ENCODE assay signal across 15 cellular contexts in the genomic region with DNA sequence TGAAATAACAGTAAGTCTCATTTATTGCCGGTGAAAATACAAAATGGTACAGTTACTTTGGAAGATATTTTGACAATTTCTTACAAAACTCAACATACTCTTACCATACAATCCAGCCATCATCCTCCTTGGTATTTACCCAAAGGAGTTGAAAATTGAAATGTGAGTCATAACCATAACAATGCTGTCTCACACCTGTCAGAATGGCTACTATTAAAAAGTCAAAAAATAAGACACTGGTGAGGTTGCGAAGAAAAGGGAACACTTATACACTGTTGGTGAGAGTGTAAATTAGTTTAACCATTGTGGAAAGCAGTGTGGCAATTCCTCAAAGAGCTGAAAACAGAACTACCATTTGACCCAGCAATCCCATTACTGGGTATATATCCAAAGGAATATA. TPM values are rescaled to one million over a fixed set of nuclear protein-coding genes. Genes with fewer than 3 reads are reported as not detected.
A peak's percentile ranks its signal among the peaks of the same experiment; 100 is the strongest.
DNase-seq lines count a peak whose midpoint lies in the region; ATAC-seq and TF ChIP-seq lines count a peak whose summit lies in the region.
"Not testable (repeated sequence)": the region's sequence is repeated elsewhere in the genome, so short reads cannot be mapped to it uniquely, and the experiment has no call there.
"Had no signal": no experiment of that assay in that cellular context is flagged by ENCODE, and none has a peak within 500 bp of the region (broad histone marks: within the 10 kb centered on the region; RNA-seq: fewer than 3 reads in every experiment).

No MANE protein-coding gene starts in this region.

- H3K36me3 Mint-ChIP-seq in IgD-negative memory B cell (peaks cover 14% of the 10 kb centered on the region), memory B cell (peaks cover 28% of the 10 kb centered on the region)
- H3K36me3 Mint-ChIP-seq in T-cell, result not testable (repeated sequence)
- H3K36me3 Mint-ChIP-seq in activated CD8-positive, alpha-beta T cell treated with anti-CD3 and anti-CD28 coated beads for 36 hours (ENCODE audit: low read depth), result peaks cover 45% of the 10 kb centered on the region
- peaks cover 32% of the 10 kb centered on the region for H3K36me3 Mint-ChIP-seq in activated naive CD4-positive, alpha-beta T cell treated with anti-CD3 and anti-CD28 coated beads for 36 hours (ENCODE audit: low read depth)
- H3K36me3 Mint-ChIP-seq in activated naive CD8-positive, alpha-beta T cell treated with anti-CD3 and anti-CD28 coated beads, Interleukin-2, amount 50 U/mL, for 24 hours (ENCODE audit: low read depth), result peaks cover 47% of the 10 kb centered on the region
- H3K36me3 Mint-ChIP-seq in stimulated activated naive B cell treated with anti-CD40 and anti-IgM and Interleukin-4, amounts not matched to agents 10 μg/mL and 1 μg/mL and 100 μg/mL, for 72 hours, result peaks cover 45 to 70% of the 10 kb centered on the region in 2 donors

- peak overlapping the region in 3 of 4 donors; percentile 9 to 83 (median 67) for H3K4me3 Mint-ChIP-seq in IgD-negative memory B cell
- not testable (repeated sequence) for H3K4me3 Mint-ChIP-seq in T-cell; activated CD8-positive, alpha-beta T cell treated with anti-CD3 and anti-CD28 coated beads for 36 hours; activated naive CD4-positive, alpha-beta T cell treated with anti-CD3 and anti-CD28 coated beads for 36 hours; memory B cell; stimulated activated naive B cell treated with anti-CD40 and anti-IgM and Interleukin-4, amounts not matched to agents 10 μg/mL and 1 μg/mL and 100 μg/mL, for 72 hours
- peak overlapping the region; percentile 32 for H3K4me3 Mint-ChIP-seq in activated naive CD8-positive, alpha-beta T cell treated with anti-CD3 and anti-CD28 coated beads, Interleukin-2, amount 50 U/mL, for 24 hours

- intact Hi-C loops in activated CD8-positive, alpha-beta T cell treated with anti-CD3 and anti-CD28 coated beads for 36 hours (cut with micrococcal nuclease), result not testable (repeated sequence)
- intact Hi-C loops in activated naive CD4-positive, alpha-beta T cell treated with anti-CD3 and anti-CD28 coated beads for 36 hours (cut with micrococcal nuclease), result loop anchor here (2.0 kb wide), 1 partner anchor 99 kb away; the partner anchor contains the start of gene ATG3

- not testable (repeated sequence) for TF ChIP-seq CTCF in activated CD8-positive, alpha-beta T cell treated with anti-CD3 and anti-CD28 coated beads for 36 hours (IDR thresholded peaks at IDR 0.05)

- not testable (repeated sequence) for H3K9me3 Mint-ChIP-seq in IgD-negative memory B cell; T-cell; activated CD8-positive, alpha-beta T cell treated with anti-CD3 and anti-CD28 coated beads for 36 hours; activated naive CD4-positive, alpha-beta T cell treated with anti-CD3 and anti-CD28 coated beads for 36 hours; memory B cell; stimulated activated naive B cell treated with anti-CD40 and anti-IgM and Interleukin-4, amounts not matched to agents 10 μg/mL and 1 μg/mL and 100 μg/mL, for 72 hours
- peaks cover 13% of the 10 kb centered on the region for H3K9me3 Mint-ChIP-seq in activated naive CD8-positive, alpha-beta T cell treated with anti-CD3 and anti-CD28 coated beads, Interleukin-2, amount 50 U/mL, for 24 hours

- POLR2A ChIA-PET in T-cell (lab: Charles Lee); activated CD8-positive, alpha-beta T cell treated with anti-CD3 and anti-CD28 coated beads for 36 hours (lab: Charles Lee): not testable (repeated sequence)

- H3K4me1 Mint-ChIP-seq in IgD-negative memory B cell (peaks cover 55 to 72% (median 67%) of the 10 kb centered on the region in 3 donors), T-cell (peaks cover 67 to 80% (median 76%) of the 10 kb centered on the region in 3 donors), memory B cell (peaks cover 50% of the 10 kb centered on the region)
- peaks cover 71% of the 10 kb centered on the region for H3K4me1 Mint-ChIP-seq in activated CD8-positive, alpha-beta T cell treated with anti-CD3 and anti-CD28 coated beads for 36 hours (ENCODE audit: low read depth)
- H3K4me1 Mint-ChIP-seq in activated naive CD4-positive, alpha-beta T cell treated with anti-CD3 and anti-CD28 coated beads for 36 hours (ENCODE audit: low read depth), result peaks cover 68% of the 10 kb centered on the region
- H3K4me1 Mint-ChIP-seq in activated naive CD8-positive, alpha-beta T cell treated with anti-CD3 and anti-CD28 coated beads, Interleukin-2, amount 50 U/mL, for 24 hours, result peaks cover 85% of the 10 kb centered on the region
- peaks cover 45 to 74% of the 10 kb centered on the region in 2 donors for H3K4me1 Mint-ChIP-seq in stimulated activated naive B cell treated with anti-CD40 and anti-IgM and Interleukin-4, amounts not matched to agents 10 μg/mL and 1 μg/mL and 100 μg/mL, for 72 hours

- CTCF ChIA-PET in T-cell (lab: Charles Lee); activated CD8-positive, alpha-beta T cell treated with anti-CD3 and anti-CD28 coated beads for 36 hours (lab: Charles Lee); activated naive CD4-positive, alpha-beta T cell treated with anti-CD3 and anti-CD28 coated beads for 36 hours (lab: Charles Lee): not testable (repeated sequence)

- peak overlapping the region in 2 of 3 donors; percentile 67 to 92 for H3K27ac Mint-ChIP-seq in IgD-negative memory B cell
- peak overlapping the region; percentile 65 to 89 for H3K27ac Mint-ChIP-seq in T-cell
- peak overlapping the region; percentile 63 for H3K27ac Mint-ChIP-seq in activated CD8-positive, alpha-beta T cell treated with anti-CD3 and anti-CD28 coated beads for 36 hours
- H3K27ac Mint-ChIP-seq in activated naive CD4-positive, alpha-beta T cell treated with anti-CD3 and anti-CD28 coated beads for 36 hours, result peak overlapping the region; percentile 79
- H3K27ac Mint-ChIP-seq in activated naive CD8-positive, alpha-beta T cell treated with anti-CD3 and anti-CD28 coated beads, Interleukin-2, amount 50 U/mL, for 24 hours, result peak overlapping the region; percentile 93
- peak overlapping the region; percentile 90 for H3K27ac Mint-ChIP-seq in memory B cell
- peak overlapping the region; percentile 93 for H3K27ac Mint-ChIP-seq in stimulated activated naive B cell treated with anti-CD40 and anti-IgM and Interleukin-4, amounts not matched to agents 10 μg/mL and 1 μg/mL and 100 μg/mL, for 72 hours

- DNase-seq in T-cell; activated CD8-positive, alpha-beta T cell treated with anti-CD3 and anti-CD28 coated beads for 36 hours; activated naive CD4-positive, alpha-beta T cell treated with anti-CD3 and anti-CD28 coated beads for 36 hours; activated naive CD8-positive, alpha-beta T cell treated with anti-CD3 and anti-CD28 coated beads, Interleukin-2, amount 50 U/mL, for 24 hours; memory B cell (ENCODE audit: low spot score in 2 of 2); stimulated activated naive B cell treated with anti-CD40 and anti-IgM and Interleukin-4, amounts not matched to agents 10 μg/mL and 1 μg/mL and 100 μg/mL, for 72 hours: not testable (repeated sequence)

- ATAC-seq in T-cell (replicated peaks in 1 of 4); activated CD8-positive, alpha-beta T cell treated with anti-CD3 and anti-CD28 coated beads for 36 hours; activated naive CD8-positive, alpha-beta T cell treated with anti-CD3 and anti-CD28 coated beads, Interleukin-2, amount 50 U/mL, for 24 hours; memory B cell (ENCODE audit: low read depth): not testable (repeated sequence)
- ATAC-seq in stimulated activated naive B cell treated with anti-CD40 and anti-IgM and Interleukin-4, amounts not matched to agents 10 μg/mL and 1 μg/mL and 100 μg/mL, for 72 hours (replicated peaks), result peak in 1 of 2 donors; percentile 19

- H3K27me3 Mint-ChIP-seq in IgD-negative memory B cell; T-cell; activated CD8-positive, alpha-beta T cell treated with anti-CD3 and anti-CD28 coated beads for 36 hours; activated naive CD4-positive, alpha-beta T cell treated with anti-CD3 and anti-CD28 coated beads for 36 hours (ENCODE audit: low read depth); activated naive CD8-positive, alpha-beta T cell treated with anti-CD3 and anti-CD28 coated beads, Interleukin-2, amount 50 U/mL, for 24 hours; memory B cell; stimulated activated naive B cell treated with anti-CD40 and anti-IgM and Interleukin-4, amounts not matched to agents 10 μg/mL and 1 μg/mL and 100 μg/mL, for 72 hours: not testable (repeated sequence)

RNA-seq across cellular contexts. Expression of gene BTLA, which starts 37.5 kb away (rescaled TPM):
- 85.4 TPM for polyA plus RNA-seq in IgD-negative memory B cell
- total RNA-seq in T-cell, result 10 to 100 TPM; 11.5 to 16.9 (median 15.2) TPM
- 10 to 100 TPM; 12.8 to 13.2 TPM for total RNA-seq in activated CD8-positive, alpha-beta T cell treated with anti-CD3 and anti-CD28 coated beads for 36 hours
- total RNA-seq in activated naive CD4-positive, alpha-beta T cell treated with anti-CD3 and anti-CD28 coated beads for 36 hours, result 10 to 100 TPM; 70.6 to 73.4 TPM
- total RNA-seq: A673, HepG2, HFFc6, HT1080, PC-9, RPMI7951, SJCRH30 had no signal
- polyA plus RNA-seq: HepG2, K562 had no signal
